In genomic region chr22:24465975-24466374, GRCh38 we compare ENCODE assay signal across 21 cellular contexts. TPM values are rescaled to one million over a fixed set of nuclear protein-coding genes. Genes with fewer than 3 reads are reported as not detected.
DNase-seq lines count a peak whose midpoint lies in the region; ATAC-seq and TF ChIP-seq lines count a peak whose summit lies in the region.
"Had no signal": no experiment of that assay in that cellular context is flagged by ENCODE, and none has a peak within 500 bp of the region (broad histone marks: within the 10 kb centered on the region; RNA-seq: fewer than 3 reads in every experiment).

No MANE protein-coding gene starts in this region.

- H3K36me3 ChIP-seq in right atrium auricular region (no peaks in the 10 kb centered on the region), adrenal gland (replicated peaks in 1 of 2) (no peaks in the 10 kb centered on the region), mesodermal cell (ENCODE audit: control insufficient read depth, insufficient read depth, low read length) (no peaks in the 10 kb centered on the region)
- H3K36me3 ChIP-seq: left lung, neural progenitor cell, tibial nerve had no signal

- H3K9me3 ChIP-seq in right atrium auricular region (no peaks in the 10 kb centered on the region), adrenal gland (replicated peaks in 1 of 3) (no peaks in the 10 kb centered on the region), mesodermal cell (ENCODE audit: control insufficient read depth, low read length) (no peaks in the 10 kb centered on the region)
- H3K9me3 ChIP-seq: left lung, tibial nerve had no signal

- WGBS in adrenal gland, 4 donors = 94 to 100% (median 98%) methylated on average over 3 of the region's 3 CpGs
- WGBS in mesodermal cell (ENCODE audit: insufficient coverage in 2 of 2), 2 experiments = 82% methylated on average over 3 of the region's 3 CpGs; no CpG with 5 or more reads in 1 of the 2 experiments

- ATAC-seq in Right ventricle myocardium superior (ENCODE audit: poor library complexity) = no peak
- ATAC-seq in HG02884 (IDR thresholded peaks at IDR 0.05; ENCODE audit: unreplicated experiment) = no peak
- no peak for ATAC-seq in HG03045 (IDR thresholded peaks at IDR 0.05; ENCODE audit: unreplicated experiment)
- ATAC-seq: activated CD8-positive, alpha-beta T cell treated with anti-CD3 and anti-CD28 coated beads, Interleukin-2, amount 10 ng/mL, durations not matched to agents 7 days and 5 days had no signal

- TF ChIP-seq CTCF in right atrium auricular region (IDR thresholded peaks at IDR 0.05) (no peak), adrenal gland (IDR thresholded peaks at IDR 0.05) (no peak)

- H3K4me1 ChIP-seq in right atrium auricular region = peaks cover 0 to 41% of the 10 kb centered on the region in 2 donors
- H3K4me1 ChIP-seq in adrenal gland (replicated peaks in 1 of 2) = peaks cover 10 to 26% of the 10 kb centered on the region in 2 donors
- H3K4me1 ChIP-seq in mesodermal cell (ENCODE audit: control insufficient read depth, insufficient read depth, low read length, poor library complexity, severe bottlenecking) = peaks cover 29% of the 10 kb centered on the region

- H3K27ac ChIP-seq in right atrium auricular region (peak overlapping the region; percentile 20 to 57), adrenal gland (peak overlapping the region in 3 of 5 donors; percentile 32 to 61 (median 52)), mesodermal cell (ENCODE audit: low read depth, low read length, severe bottlenecking) (peak overlapping the region; percentile 75)
- H3K27ac ChIP-seq: neural progenitor cell had no signal

- DNase-seq in right atrium auricular region (ENCODE audit: low spot score) (no peak), Right ventricle myocardium superior (no peak), adrenal gland (no peak), NCI-H1694 (lab: John Stamatoyannopoulos, UW) (no peak), AG08395 (ENCODE audit: low spot score) (no peak)
- DNase-seq: activated CD4-positive, CD25-positive, alpha-beta regulatory T cell treated with anti-CD3 and anti-CD28 coated beads, Interleukin-2, amount 50 U/mL, for 72 hours; activated CD8-positive, alpha-beta T cell treated with anti-CD3 and anti-CD28 coated beads, Interleukin-2, amount 10 ng/mL, durations not matched to agents 7 days and 5 days; cortex of kidney; H9; head of caudate nucleus; left lung; NCI-H1048; NCI-H1930; NCI-H748 treated with DMSO at 0.1 percent for 48 hours; stimulated activated CD4-positive, alpha-beta T cell treated with anti-CD3 and anti-CD28 coated beads, Interleukin-4, amount 100 ng/mL, for 24 hours had no signal

- no peak overlapping the region for H3K4me3 ChIP-seq in right atrium auricular region
- no peak overlapping the region for H3K4me3 ChIP-seq in adrenal gland
- H3K4me3 ChIP-seq in mesodermal cell (ENCODE audit: extremely low read depth, insufficient read depth, low read length, poor library complexity, severe bottlenecking) = no peak overlapping the region
- H3K4me3 ChIP-seq: left lung, neural progenitor cell, tibial nerve had no signal

- intact Hi-C loops in Right ventricle myocardium superior (cut with DNase I) = no loop called here
- intact Hi-C loops in adrenal gland (cut with DNase I) = no loop called here

- no peak for TF ChIP-seq POLR2A in adrenal gland (IDR thresholded peaks at IDR 0.05)

- no peaks in the 10 kb centered on the region for H3K27me3 ChIP-seq in right atrium auricular region
- H3K27me3 ChIP-seq in adrenal gland = no peaks in the 10 kb centered on the region
- H3K27me3 ChIP-seq: left lung, neural progenitor cell, tibial nerve had no signal

RNA-seq across cellular contexts. Expression of gene UPB1, which starts 29.2 kb away (rescaled TPM):
- total RNA-seq in right atrium auricular region (1 to 10 TPM; 1.7 to 2.4 TPM), Right ventricle myocardium superior (1.7 TPM), adrenal gland (1 to 10 TPM in 2 of 8 donors, under 1 TPM in 5, not detected in 1; 0.11 to 2.2 (median 0.29) TPM)
- under 1 TPM; 0.11 to 0.48 (median 0.34) TPM for polyA plus RNA-seq in adrenal gland
- polyA plus RNA-seq in mesodermal cell (2013, experiment 1 of 2) = 0.29 TPM
- polyA plus RNA-seq in mesodermal cell (2013, experiment 2 of 2) = 0.15 TPM
- total RNA-seq: bronchial epithelial cell, H9 had no signal

RNA-seq across cellular contexts. Expression of gene ADORA2A, which starts 38.6 kb away (rescaled TPM):
- 1 to 10 TPM; 5.9 to 7.1 TPM for total RNA-seq in right atrium auricular region
- 4.1 TPM for total RNA-seq in Right ventricle myocardium superior
- 10 to 100 TPM in 4 of 8 donors, 1 to 10 TPM in 4; 5.1 to 16.4 (median 8.5) TPM for total RNA-seq in adrenal gland
- polyA plus RNA-seq in adrenal gland = 1 to 10 TPM; 2.9 to 8.5 (median 3.9) TPM
- polyA plus RNA-seq in mesodermal cell (2013, experiment 1 of 2) = 5.9 TPM
- 4.5 TPM for polyA plus RNA-seq in mesodermal cell (2013, experiment 2 of 2)
